32 cellular contexts compared by ENCODE assay signal in the genomic region with DNA sequence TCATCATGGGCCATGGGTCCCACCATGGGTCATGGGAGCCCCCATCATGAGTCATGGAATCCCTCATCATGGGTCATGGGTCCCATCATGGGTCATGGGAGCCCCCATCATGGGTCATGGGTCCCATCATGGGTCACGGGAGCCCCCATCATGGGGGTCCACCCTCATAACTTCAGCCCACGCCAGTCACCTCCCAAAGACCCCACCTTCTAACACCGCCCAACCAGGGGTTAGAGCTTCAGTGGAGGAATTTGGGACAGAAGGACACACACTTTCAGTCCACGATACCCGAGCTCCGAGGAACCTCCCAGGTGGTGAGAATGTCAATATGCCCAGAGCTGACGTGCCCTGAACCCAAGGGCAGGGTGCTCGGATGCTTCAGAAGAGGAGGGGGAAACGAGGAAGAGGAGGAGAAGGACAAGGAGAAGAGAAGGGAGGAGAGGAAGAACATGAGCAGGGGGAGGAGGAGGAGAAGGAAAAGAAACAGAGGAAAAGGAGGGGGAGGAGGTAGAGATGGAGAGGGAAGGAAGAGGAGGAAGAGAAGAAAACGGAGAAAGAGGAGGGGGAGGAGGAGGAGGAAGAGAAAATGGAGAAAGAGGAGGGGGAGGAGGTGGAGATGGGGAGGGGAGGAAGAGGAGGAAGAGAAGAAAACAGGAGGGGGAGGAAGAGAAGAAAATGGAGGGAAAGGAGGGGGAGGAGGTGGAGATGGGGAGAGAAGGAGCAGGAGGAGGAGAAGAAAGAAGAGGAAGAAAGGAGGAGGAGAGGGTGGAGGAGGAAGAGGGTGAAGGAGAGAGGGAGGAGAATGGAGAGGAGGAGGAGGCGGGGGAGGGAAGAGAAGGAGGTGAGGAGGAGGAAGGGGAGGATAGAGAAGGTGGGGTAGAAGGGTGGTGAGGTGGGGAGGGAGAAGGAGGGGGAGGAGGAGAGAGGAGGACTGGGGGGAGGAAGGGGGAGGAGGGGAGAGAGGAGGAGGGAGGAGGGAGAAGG. TPM values are rescaled to one million over a fixed set of nuclear protein-coding genes. Genes with fewer than 3 reads are reported as not detected.
A peak's percentile ranks its signal among the peaks of the same experiment; 100 is the strongest.
DNase-seq lines count a peak whose midpoint lies in the region; ATAC-seq and TF ChIP-seq lines count a peak whose summit lies in the region.
"Had no signal": no experiment of that assay in that cellular context is flagged by ENCODE, and none has a peak within 500 bp of the region (broad histone marks: within the 10 kb centered on the region; RNA-seq: fewer than 3 reads in every experiment).

No MANE protein-coding gene starts in this region.

- H3K36me3 Mint-ChIP-seq in activated naive CD8-positive, alpha-beta T cell treated with anti-CD3 and anti-CD28 coated beads, Interleukin-2, amount 10 ng/mL, durations not matched to agents 7 days and 5 days, result peaks cover 15% of the 10 kb centered on the region
- peaks cover 6% of the 10 kb centered on the region for H3K36me3 Mint-ChIP-seq in activated naive CD8-positive, alpha-beta T cell treated with anti-CD3 and anti-CD28 coated beads, Interleukin-2, amount 50 U/mL, for 24 hours (ENCODE audit: low read depth)
- H3K36me3 Mint-ChIP-seq in central memory CD8-positive, alpha-beta T cell (ENCODE audit: insufficient read depth), result peaks cover 10% of the 10 kb centered on the region
- H3K36me3 Mint-ChIP-seq in mesothelial cell of epicardium, result peaks cover 12% of the 10 kb centered on the region

- no peak overlapping the region for H3K4me3 Mint-ChIP-seq in activated naive CD8-positive, alpha-beta T cell treated with anti-CD3 and anti-CD28 coated beads, Interleukin-2, amount 10 ng/mL, durations not matched to agents 7 days and 5 days
- H3K4me3 Mint-ChIP-seq in activated naive CD8-positive, alpha-beta T cell treated with anti-CD3 and anti-CD28 coated beads, Interleukin-2, amount 50 U/mL, for 24 hours, result no peak overlapping the region
- no peak overlapping the region for H3K4me3 Mint-ChIP-seq in central memory CD8-positive, alpha-beta T cell
- H3K4me3 Mint-ChIP-seq in mesothelial cell of epicardium, result no peak overlapping the region
- H3K4me3 Mint-ChIP-seq: activated naive CD4-positive, alpha-beta T cell treated with anti-CD3 and anti-CD28 coated beads, Interleukin-2, amount 50 U/mL, for 24 hours; activated T-cell treated with anti-CD3 and anti-CD28 coated beads, Interleukin-2, amount 50 U/mL, for 4 hours; H9; nephron progenitor cell; T-cell had no signal

- no peak overlapping the region for H3K27ac ChIP-seq in upper lobe of right lung
- H3K27ac ChIP-seq: KMS-11, pancreas, right atrium auricular region, SJCRH30, suprapubic skin had no signal

- ATAC-seq in activated naive CD8-positive, alpha-beta T cell treated with anti-CD3 and anti-CD28 coated beads, Interleukin-2, amount 10 ng/mL, durations not matched to agents 7 days and 5 days (ENCODE audit: low read depth), result no peak
- no peak for ATAC-seq in activated naive CD8-positive, alpha-beta T cell treated with anti-CD3 and anti-CD28 coated beads, Interleukin-2, amount 50 U/mL, for 24 hours
- no peak for ATAC-seq in central memory CD8-positive, alpha-beta T cell (replicated peaks; ENCODE audit: extremely low read depth, poor library complexity, severe bottlenecking)
- ATAC-seq in upper lobe of right lung (peak; percentile 26), GM21528 (IDR thresholded peaks at IDR 0.05; ENCODE audit: low FRiP score, unreplicated experiment) (no peak), HG03097 (IDR thresholded peaks at IDR 0.05; ENCODE audit: low FRiP score, unreplicated experiment) (no peak)
- ATAC-seq: activated CD4-positive, CD25-positive, alpha-beta regulatory T cell treated with anti-CD3 and anti-CD28 coated beads, Interleukin-2, amount 50 U/mL, for 24 hours; mucosa of descending colon had no signal

- H3K9me3 ChIP-seq in upper lobe of right lung, result peaks cover 5% of the 10 kb centered on the region
- H3K9me3 ChIP-seq: pancreas, SJCRH30, suprapubic skin had no signal

- intact Hi-C loops in upper lobe of right lung (cut with DNase I), result no loop called here

- H3K27me3 Mint-ChIP-seq in activated naive CD8-positive, alpha-beta T cell treated with anti-CD3 and anti-CD28 coated beads, Interleukin-2, amount 10 ng/mL, durations not matched to agents 7 days and 5 days, result no peaks in the 10 kb centered on the region
- H3K27me3 Mint-ChIP-seq in activated naive CD8-positive, alpha-beta T cell treated with anti-CD3 and anti-CD28 coated beads, Interleukin-2, amount 50 U/mL, for 24 hours, result no peaks in the 10 kb centered on the region
- H3K27me3 Mint-ChIP-seq in central memory CD8-positive, alpha-beta T cell, result no peaks in the 10 kb centered on the region
- H3K27me3 Mint-ChIP-seq in mesothelial cell of epicardium (ENCODE audit: low read depth), result no peaks in the 10 kb centered on the region
- H3K27me3 Mint-ChIP-seq: activated naive CD4-positive, alpha-beta T cell treated with anti-CD3 and anti-CD28 coated beads, Interleukin-2, amount 50 U/mL, for 24 hours; T-cell had no signal

- no peaks in the 10 kb centered on the region for H3K27me3 ChIP-seq in upper lobe of right lung
- H3K27me3 ChIP-seq: BLaER1 treated with 17β-estradiol and CSF1 and Interleukin-3, amounts not matched to agents 10 nM and 100 nM; dorsolateral prefrontal cortex; pancreas; right atrium auricular region; SJCRH30; suprapubic skin had no signal

- H3K27ac Mint-ChIP-seq in activated naive CD8-positive, alpha-beta T cell treated with anti-CD3 and anti-CD28 coated beads, Interleukin-2, amount 10 ng/mL, durations not matched to agents 7 days and 5 days, result peak overlapping the region; percentile 48
- H3K27ac Mint-ChIP-seq in activated naive CD8-positive, alpha-beta T cell treated with anti-CD3 and anti-CD28 coated beads, Interleukin-2, amount 50 U/mL, for 24 hours, result no peak overlapping the region
- peak overlapping the region; percentile 9 for H3K27ac Mint-ChIP-seq in central memory CD8-positive, alpha-beta T cell (ENCODE audit: low read depth)
- H3K27ac Mint-ChIP-seq in mesothelial cell of epicardium, result peak overlapping the region; percentile 64
- H3K27ac Mint-ChIP-seq: activated naive CD4-positive, alpha-beta T cell treated with anti-CD3 and anti-CD28 coated beads, Interleukin-2, amount 50 U/mL, for 24 hours; H9; nephron progenitor cell had no signal

- H3K4me1 ChIP-seq in upper lobe of right lung, result no peaks in the 10 kb centered on the region
- H3K4me1 ChIP-seq: pancreas, right atrium auricular region, SJCRH30, suprapubic skin had no signal

- POLR2A ChIA-PET in activated naive CD8-positive, alpha-beta T cell treated with anti-CD3 and anti-CD28 coated beads, Interleukin-2, amount 10 ng/mL, durations not matched to agents 7 days and 5 days (lab: Charles Lee), result no interaction called here

- no peak overlapping the region for H3K4me3 ChIP-seq in upper lobe of right lung
- H3K4me3 ChIP-seq: BLaER1 treated with 17β-estradiol and CSF1 and Interleukin-3, amounts not matched to agents 10 nM and 100 nM; dorsolateral prefrontal cortex; mucosa of descending colon; pancreas; right atrium auricular region; SJCRH30; smooth muscle cell; suprapubic skin had no signal

- DNase-seq in activated naive CD8-positive, alpha-beta T cell treated with anti-CD3 and anti-CD28 coated beads, Interleukin-2, amount 10 ng/mL, durations not matched to agents 7 days and 5 days, result no peak
- DNase-seq in activated naive CD8-positive, alpha-beta T cell treated with anti-CD3 and anti-CD28 coated beads, Interleukin-2, amount 50 U/mL, for 24 hours, result no peak
- no peak for DNase-seq in central memory CD8-positive, alpha-beta T cell (ENCODE audit: low spot score in 2 of 2)
- no peak for DNase-seq in mesothelial cell of epicardium (ENCODE audit: low spot score in 2 of 2, unreplicated experiment in 2 of 2)
- no peak for DNase-seq in upper lobe of right lung
- no peak for DNase-seq in ureter (ENCODE audit: low spot score)
- DNase-seq: activated T-cell treated with anti-CD3 and anti-CD28 coated beads, Interleukin-2, amount 50 U/mL, for 4 hours; central memory CD4-positive, alpha-beta T cell; COR-L47; GDM1; MM.1S; NCI-H1417 treated with DMSO at 0.1 percent for 48 hours; NCI-H2081; NCI-H345; NCI-H774; nephron progenitor cell; SJCRH30; T-cell had no signal

- peaks cover 6% of the 10 kb centered on the region for H3K4me1 Mint-ChIP-seq in activated naive CD8-positive, alpha-beta T cell treated with anti-CD3 and anti-CD28 coated beads, Interleukin-2, amount 10 ng/mL, durations not matched to agents 7 days and 5 days
- H3K4me1 Mint-ChIP-seq in activated naive CD8-positive, alpha-beta T cell treated with anti-CD3 and anti-CD28 coated beads, Interleukin-2, amount 50 U/mL, for 24 hours, result no peaks in the 10 kb centered on the region
- no peaks in the 10 kb centered on the region for H3K4me1 Mint-ChIP-seq in central memory CD8-positive, alpha-beta T cell
- no peaks in the 10 kb centered on the region for H3K4me1 Mint-ChIP-seq in mesothelial cell of epicardium
- H3K4me1 Mint-ChIP-seq: activated naive CD4-positive, alpha-beta T cell treated with anti-CD3 and anti-CD28 coated beads, Interleukin-2, amount 50 U/mL, for 24 hours had no signal

- peaks cover under 1% of the 10 kb centered on the region for H3K9me3 Mint-ChIP-seq in activated naive CD8-positive, alpha-beta T cell treated with anti-CD3 and anti-CD28 coated beads, Interleukin-2, amount 10 ng/mL, durations not matched to agents 7 days and 5 days
- H3K9me3 Mint-ChIP-seq in activated naive CD8-positive, alpha-beta T cell treated with anti-CD3 and anti-CD28 coated beads, Interleukin-2, amount 50 U/mL, for 24 hours, result no peaks in the 10 kb centered on the region
- H3K9me3 Mint-ChIP-seq in central memory CD8-positive, alpha-beta T cell, result no peaks in the 10 kb centered on the region
- H3K9me3 Mint-ChIP-seq in mesothelial cell of epicardium, result no peaks in the 10 kb centered on the region
- H3K9me3 Mint-ChIP-seq: activated naive CD4-positive, alpha-beta T cell treated with anti-CD3 and anti-CD28 coated beads, Interleukin-2, amount 50 U/mL, for 24 hours; activated T-cell treated with anti-CD3 and anti-CD28 coated beads, Interleukin-2, amount 50 U/mL, for 4 hours; T-cell had no signal

- TF ChIP-seq CTCF in mesothelial cell of epicardium (IDR thresholded peaks at IDR 0.05; ENCODE audit: unreplicated experiment), result no peak
- TF ChIP-seq CTCF in upper lobe of right lung (IDR thresholded peaks at IDR 0.05), result no peak

- peaks cover 13% of the 10 kb centered on the region for H3K36me3 ChIP-seq in upper lobe of right lung
- H3K36me3 ChIP-seq: SJCRH30 had no signal

RNA-seq across cellular contexts. Expression of a gene that starts 17.7 kb away (rescaled TPM):
- under 1 TPM; 0.17 to 0.77 TPM for total RNA-seq in activated naive CD8-positive, alpha-beta T cell treated with anti-CD3 and anti-CD28 coated beads, Interleukin-2, amount 10 ng/mL, durations not matched to agents 7 days and 5 days
- total RNA-seq in mesothelial cell of epicardium (0.16 to 0.20 TPM in 2 of 3 replicates, not detected in the other), upper lobe of right lung (43.0 TPM), ureter (7.4 TPM)
- total RNA-seq: astrocyte, SJCRH30, smooth muscle cell had no signal

RNA-seq across cellular contexts. Expression of a gene that starts 37.6 kb away (rescaled TPM):
- 100 to 1,000 TPM; 235 to 241 TPM for total RNA-seq in activated naive CD8-positive, alpha-beta T cell treated with anti-CD3 and anti-CD28 coated beads, Interleukin-2, amount 10 ng/mL, durations not matched to agents 7 days and 5 days
- total RNA-seq in mesothelial cell of epicardium (453 to 469 TPM (median 460 TPM) in 3 replicates), upper lobe of right lung (337 TPM), ureter (391 TPM)
